Comparison of ENCODE assay signal across 32 cellular contexts in the genomic region with DNA sequence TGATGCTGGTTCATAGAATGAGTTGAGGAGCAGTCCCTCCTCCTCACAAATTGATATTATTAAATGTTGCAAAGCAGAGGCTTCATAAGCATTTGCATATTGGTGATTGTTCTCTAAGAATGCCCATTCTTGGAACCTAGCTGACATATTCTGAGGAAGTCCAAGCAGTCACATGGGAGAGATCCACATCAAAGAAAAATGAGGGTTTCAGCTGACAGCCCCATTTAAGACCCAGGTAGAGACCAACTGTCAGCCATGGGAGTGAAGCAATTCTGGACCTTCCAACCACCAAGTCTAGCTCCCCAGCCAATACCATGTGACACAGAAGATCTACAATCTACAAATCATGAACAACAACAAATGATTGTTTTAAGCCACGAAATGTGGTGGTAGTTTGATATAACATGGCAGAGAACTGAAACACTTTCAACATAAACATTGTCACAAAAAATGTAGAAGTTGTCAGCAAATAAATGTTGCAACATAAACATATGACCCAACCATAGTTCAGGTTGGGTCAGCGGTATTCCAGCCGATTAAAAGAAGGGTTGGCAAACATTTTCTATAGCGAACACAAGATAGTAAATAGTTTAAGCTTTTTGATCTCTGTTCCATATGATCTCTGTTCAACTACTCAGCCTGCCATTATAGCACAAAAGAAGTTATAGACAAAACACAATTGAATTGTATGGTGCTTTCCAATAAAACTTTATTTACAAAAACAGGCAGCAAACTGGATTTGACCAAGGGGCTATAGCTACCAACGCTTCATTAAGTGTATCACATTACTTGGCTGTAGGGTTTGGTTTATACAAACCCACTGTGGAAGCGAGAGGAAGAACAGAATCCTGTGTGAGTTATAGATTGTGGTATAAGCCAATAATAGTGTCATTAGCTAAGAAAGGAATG.
"Had no signal": no experiment of that assay in that cellular context is flagged by ENCODE, and none has a peak within 500 bp of the region (broad histone marks: within the 10 kb centered on the region; RNA-seq: fewer than 3 reads in every experiment).

No MANE protein-coding gene starts in this region.

- ATAC-seq: activated CD4-positive, alpha-beta T cell treated with anti-CD3 and anti-CD28 coated beads for 36 hours; activated CD4-positive, CD25-positive, alpha-beta regulatory T cell treated with anti-CD3 and anti-CD28 coated beads, Interleukin-2, amount 50 U/mL, for 24 hours; activated CD8-positive, alpha-beta memory T cell treated with anti-CD3 and anti-CD28 coated beads, Interleukin-2, amount 10 ng/mL, durations not matched to agents 7 days and 5 days; activated T-cell treated with anti-CD3 and anti-CD28 coated beads, Interleukin-2, amount 50 U/mL, for 72 hours; PC-3 had no signal

- H3K27me3 Mint-ChIP-seq: activated CD4-positive, alpha-beta T cell treated with anti-CD3 and anti-CD28 coated beads, Interleukin-2, amount 10 ng/mL, durations not matched to agents 7 days and 5 days; activated naive CD8-positive, alpha-beta T cell; central memory CD8-positive, alpha-beta T cell had no signal

- H3K4me1 Mint-ChIP-seq: central memory CD8-positive, alpha-beta T cell had no signal

- H3K4me3 ChIP-seq: ascending aorta, cardiac muscle cell, Peyer's patch, SJSA1 had no signal

- H3K27ac Mint-ChIP-seq: activated CD4-positive, alpha-beta T cell treated with anti-CD3 and anti-CD28 coated beads for 36 hours; activated CD4-positive, alpha-beta T cell treated with anti-CD3 and anti-CD28 coated beads, Interleukin-2, amount 10 ng/mL, durations not matched to agents 7 days and 5 days; activated CD8-positive, alpha-beta memory T cell treated with anti-CD3 and anti-CD28 coated beads, Interleukin-2, amount 10 ng/mL, durations not matched to agents 7 days and 5 days; activated naive CD8-positive, alpha-beta T cell; activated T-cell treated with anti-CD3 and anti-CD28 coated beads, Interleukin-2, amount 50 U/mL, for 72 hours; activated T-helper 2 cell treated with anti-CD3 and anti-CD28 coated beads, Interferon-gamma antibody, Interleukin-2, Interleukin-4, amounts not matched to agents 10 μg/mL and 5 μg/mL and 100 μg/mL, durations not matched to agents 14 hours and 24 hours and 36 hours; T-helper 1 cell treated with Interleukin-12 subunit alpha and Interleukin-12 subunit beta and Interleukin-4 antibody, amounts not matched to agents 30 μg/mL and 1 μg/mL, for 36 hours; T-helper 2 cell treated with Interferon-gamma antibody and Interleukin-4, amounts not matched to agents 5 μg/mL and 100 μg/mL, for 36 hours had no signal

- H3K9me3 ChIP-seq: Peyer's patch, SJSA1, SK-N-SH had no signal

- H3K27me3 ChIP-seq: ascending aorta, cardiac muscle cell, Peyer's patch, SJSA1 had no signal

- DNase-seq: activated CD4-positive, alpha-beta T cell treated with anti-CD3 and anti-CD28 coated beads for 36 hours; activated CD4-positive, alpha-beta T cell treated with anti-CD3 and anti-CD28 coated beads, Interleukin-2, amount 10 ng/mL, durations not matched to agents 7 days and 5 days; activated CD4-positive, alpha-beta T cell treated with anti-CD3 and anti-CD28 coated beads, Interleukin-2, amount 50 U/mL, for 48 hours; activated CD8-positive, alpha-beta memory T cell treated with anti-CD3 and anti-CD28 coated beads for 24 hours; activated CD8-positive, alpha-beta memory T cell treated with anti-CD3 and anti-CD28 coated beads, Interleukin-2, amount 10 ng/mL, durations not matched to agents 7 days and 5 days; activated gamma-delta T cell; activated naive CD4-positive, alpha-beta T cell treated with Interleukin-2 at 50 U/mL for 16 hours; activated T-cell treated with anti-CD3 and anti-CD28 coated beads, Interleukin-2, amount 50 U/mL, for 1 hour; activated T-cell treated with anti-CD3 and anti-CD28 coated beads, Interleukin-2, amount 50 U/mL, for 72 hours; amygdala; Karpas-422; NCI-H1092; NCI-H1436 treated with DMSO at 0.1 percent for 48 hours; NCI-H1694 treated with DMSO at 0.1 percent for 48 hours; NCI-H2029; NCI-H345; NCI-H524 treated with DMSO at 0.1 percent for 48 hours; PC-3; Peyer's patch; RPMI8226; SHP77 treated with DMSO at 0.1 percent for 48 hours; SK-N-SH had no signal

- H3K4me1 ChIP-seq: ascending aorta, Peyer's patch had no signal

- H3K4me3 Mint-ChIP-seq: activated CD4-positive, alpha-beta T cell treated with anti-CD3 and anti-CD28 coated beads for 36 hours; activated CD4-positive, alpha-beta T cell treated with anti-CD3 and anti-CD28 coated beads, Interleukin-2, amount 10 ng/mL, durations not matched to agents 7 days and 5 days; activated CD8-positive, alpha-beta memory T cell treated with anti-CD3 and anti-CD28 coated beads, Interleukin-2, amount 10 ng/mL, durations not matched to agents 7 days and 5 days; activated naive CD8-positive, alpha-beta T cell; activated T-cell treated with anti-CD3 and anti-CD28 coated beads, Interleukin-2, amount 50 U/mL, for 72 hours; central memory CD8-positive, alpha-beta T cell; T-helper 1 cell treated with Interleukin-12 subunit alpha and Interleukin-12 subunit beta and Interleukin-4 antibody, amounts not matched to agents 30 μg/mL and 1 μg/mL, for 36 hours; T-helper 2 cell treated with Interferon-gamma antibody and Interleukin-4, amounts not matched to agents 5 μg/mL and 100 μg/mL, for 36 hours had no signal

- FAIRE-seq: TTC549 had no signal

- H3K9me3 Mint-ChIP-seq: central memory CD8-positive, alpha-beta T cell had no signal

- H3K27ac ChIP-seq: ascending aorta, cardiac muscle cell, Peyer's patch, SJSA1 had no signal

- H3K36me3 ChIP-seq: ascending aorta, cardiac muscle cell, Peyer's patch, SJSA1 had no signal
